ENCODE assay signal across 8 cellular contexts in genomic region chr17:8117980-8118768, GRCh38. TPM values are rescaled to one million over a fixed set of nuclear protein-coding genes. Genes with fewer than 3 reads are reported as not detected.
DNase-seq lines count a peak whose midpoint lies in the region; ATAC-seq and TF ChIP-seq lines count a peak whose summit lies in the region.

TSS of gene ALOXE3 (minus strand) at chr17:8118514. CDS start at chr17:8117990, 524 bp downstream.

- H3K4me1 ChIP-seq in HUES64 (ENCODE audit: insufficient read depth, low read length), result peaks cover 3% of the 10 kb centered on the region; the same call in 1 of the 2 replicates
- peaks cover 9% of the 10 kb centered on the region for H3K4me1 ChIP-seq in ovary (ENCODE audit: insufficient read depth)

- under 1% methylated on average over 33 of the region's 33 CpGs for WGBS in HUES64
- 0 to 2% (median 1%) methylated on average over 33 of the region's 33 CpGs for WGBS in ovary, 3 donors

- H3K27me3 ChIP-seq in HUES64 (ENCODE audit: insufficient read depth, low read length) (peaks cover 64% of the 10 kb centered on the region), ovary (no peaks in the 10 kb centered on the region)

- peak within 1 kb of the TSS; percentile 86 for H3K27ac Mint-ChIP-seq in activated T-helper 1 cell treated with anti-CD3 and anti-CD28 coated beads, Interleukin-12 subunit alpha, Interleukin-12 subunit beta, Interleukin-2, Interleukin-4 antibody, amounts not matched to agents 30 ng/mL and 10 ng/mL and 1 ng/mL, durations not matched to agents 14 hours and 24 hours and 36 hours
- H3K27ac Mint-ChIP-seq in glutamatergic neuron (ENCODE audit: unreplicated experiment), result peak within 1 kb of the TSS; percentile 88

- peak; percentile 85 for DNase-seq in DMS53 (lab: John Stamatoyannopoulos, UW)
- no peak for DNase-seq in activated T-helper 1 cell treated with anti-CD3 and anti-CD28 coated beads, Interleukin-12 subunit alpha, Interleukin-12 subunit beta, Interleukin-2, Interleukin-4 antibody, amounts not matched to agents 30 ng/mL and 10 ng/mL and 1 ng/mL, durations not matched to agents 14 hours and 24 hours and 36 hours (ENCODE audit: low spot score)
- DNase-seq in glutamatergic neuron, result peak; percentile 52
- DNase-seq in ovary, result peak; percentile 23 to 56 (median 52)
- no peak for DNase-seq in T-helper 9 cell

- no peaks in the 10 kb centered on the region for H3K36me3 ChIP-seq in HUES64 (ENCODE audit: insufficient read depth, low read length)
- no peaks in the 10 kb centered on the region for H3K36me3 ChIP-seq in ovary

- H3K9me3 Mint-ChIP-seq in activated T-helper 1 cell treated with anti-CD3 and anti-CD28 coated beads, Interleukin-12 subunit alpha, Interleukin-12 subunit beta, Interleukin-2, Interleukin-4 antibody, amounts not matched to agents 30 ng/mL and 10 ng/mL and 1 ng/mL, durations not matched to agents 14 hours and 24 hours and 36 hours, result no peaks in the 10 kb centered on the region
- peaks cover 31% of the 10 kb centered on the region for H3K9me3 Mint-ChIP-seq in glutamatergic neuron (ENCODE audit: unreplicated experiment)

- intact Hi-C loops in activated T-helper 1 cell treated with anti-CD3 and anti-CD28 coated beads, Interleukin-12 subunit alpha, Interleukin-12 subunit beta, Interleukin-2, Interleukin-4 antibody, amounts not matched to agents 30 ng/mL and 10 ng/mL and 1 ng/mL, durations not matched to agents 14 hours and 24 hours and 36 hours (cut with micrococcal nuclease), result loop anchor here (1.0 to 2.0 kb wide), 7 partner anchors 8 to 491 kb away; partner anchors contain the start of genes PFAS, SAT2 and WRAP53
- intact Hi-C loops in ovary (cut with DNase I), result loop anchor here (2.0 to 10.0 kb wide), 4 partner anchors 69 to 177 kb away; partner anchors contain the start of genes RANGRF (in 2 of the 4) and SLC25A35 (in 1 of the 4)

- no peak for ATAC-seq in HG02798 (IDR thresholded peaks at IDR 0.05; ENCODE audit: poor library complexity, unreplicated experiment)
- no peak for ATAC-seq in GM18502 (IDR thresholded peaks at IDR 0.05; ENCODE audit: poor library complexity, unreplicated experiment)

- H3K36me3 Mint-ChIP-seq in activated T-helper 1 cell treated with anti-CD3 and anti-CD28 coated beads, Interleukin-12 subunit alpha, Interleukin-12 subunit beta, Interleukin-2, Interleukin-4 antibody, amounts not matched to agents 30 ng/mL and 10 ng/mL and 1 ng/mL, durations not matched to agents 14 hours and 24 hours and 36 hours (ENCODE audit: low read depth), result peaks cover under 1% of the 10 kb centered on the region
- H3K36me3 Mint-ChIP-seq in glutamatergic neuron (ENCODE audit: unreplicated experiment), result no peaks in the 10 kb centered on the region

- TF ChIP-seq EP300 in ovary (IDR thresholded peaks at IDR 0.05), result no peak

- H3K4me3 Mint-ChIP-seq in activated T-helper 1 cell treated with anti-CD3 and anti-CD28 coated beads, Interleukin-12 subunit alpha, Interleukin-12 subunit beta, Interleukin-2, Interleukin-4 antibody, amounts not matched to agents 30 ng/mL and 10 ng/mL and 1 ng/mL, durations not matched to agents 14 hours and 24 hours and 36 hours, result peak within 1 kb of the TSS; percentile 91
- peak within 1 kb of the TSS; percentile 92 for H3K4me3 Mint-ChIP-seq in glutamatergic neuron (ENCODE audit: unreplicated experiment)

- H3K4me3 ChIP-seq in HUES64 (ENCODE audit: low read length), result peak within 1 kb of the TSS; percentile 76
- peak within 1 kb of the TSS; percentile 58 for H3K4me3 ChIP-seq in ovary

- no peaks in the 10 kb centered on the region for H3K9me3 ChIP-seq in HUES64 (ENCODE audit: insufficient read depth, low read depth, low read length)
- no peaks in the 10 kb centered on the region for H3K9me3 ChIP-seq in ovary

- peaks cover 63% of the 10 kb centered on the region for H3K27me3 Mint-ChIP-seq in activated T-helper 1 cell treated with anti-CD3 and anti-CD28 coated beads, Interleukin-12 subunit alpha, Interleukin-12 subunit beta, Interleukin-2, Interleukin-4 antibody, amounts not matched to agents 30 ng/mL and 10 ng/mL and 1 ng/mL, durations not matched to agents 14 hours and 24 hours and 36 hours (ENCODE audit: insufficient read depth)
- peaks cover 43% of the 10 kb centered on the region for H3K27me3 Mint-ChIP-seq in glutamatergic neuron (ENCODE audit: unreplicated experiment)

- TF ChIP-seq POLR2A in ovary (IDR thresholded peaks at IDR 0.05), result no peak

- H3K4me1 Mint-ChIP-seq in activated T-helper 1 cell treated with anti-CD3 and anti-CD28 coated beads, Interleukin-12 subunit alpha, Interleukin-12 subunit beta, Interleukin-2, Interleukin-4 antibody, amounts not matched to agents 30 ng/mL and 10 ng/mL and 1 ng/mL, durations not matched to agents 14 hours and 24 hours and 36 hours (ENCODE audit: low read depth), result peaks cover 39% of the 10 kb centered on the region
- H3K4me1 Mint-ChIP-seq in glutamatergic neuron (ENCODE audit: low read depth, unreplicated experiment), result peaks cover 19% of the 10 kb centered on the region

- H3K27ac ChIP-seq in HUES64 (ENCODE audit: low read depth, low read length) (no peak within 1 kb of the TSS), ovary (peak within 1 kb of the TSS; percentile 52 to 69)

- TF ChIP-seq CTCF in glutamatergic neuron (IDR thresholded peaks at IDR 0.05; ENCODE audit: partially characterized antibody, unreplicated experiment), result no peak
- TF ChIP-seq CTCF in ovary (IDR thresholded peaks at IDR 0.05), result no peak

- no peak within 1 kb of the TSS; the same call in 1 of the 2 replicates for H3K9ac ChIP-seq in HUES64 (ENCODE audit: low read depth, low read length)

RNA-seq across cellular contexts. Expression of gene ALOXE3, which starts in this region (rescaled TPM):
- not detected for polyA plus RNA-seq in HUES64 (2013, experiment 1 of 2)
- polyA plus RNA-seq in HUES64 (2013, experiment 2 of 2), result not detected
- total RNA-seq in activated T-helper 1 cell treated with anti-CD3 and anti-CD28 coated beads, Interleukin-12 subunit alpha, Interleukin-12 subunit beta, Interleukin-2, Interleukin-4 antibody, amounts not matched to agents 30 ng/mL and 10 ng/mL and 1 ng/mL, durations not matched to agents 14 hours and 24 hours and 36 hours, result 0.10 TPM in 1 of 2 replicates, not detected in the other
- total RNA-seq in glutamatergic neuron (ENCODE audit: unreplicated experiment), result not detected
- not detected for total RNA-seq in ovary
- polyA plus RNA-seq in ovary, result under 1 TPM in 1 of 2 donors, not detected in 1; 0.07 TPM

Comparison
In these comparisons a context has a peak if more than half of its experiments do, and no peak if none do; other contexts are left out.
1. Peak in DNase-seq in glutamatergic neuron; RNA of the gene not detected or under 1 TPM.
2. Peak in DNase-seq, H3K4me3 ChIP-seq and H3K27ac ChIP-seq in ovary; RNA of the gene not detected or under 1 TPM.